ENCODE assay signal across 8 cellular contexts in genomic region chrX:103157511-103158316, GRCh38. TPM values are rescaled to one million over a fixed set of nuclear protein-coding genes. Genes with fewer than 3 reads are reported as not detected.
DNase-seq lines count a peak whose midpoint lies in the region; ATAC-seq and TF ChIP-seq lines count a peak whose summit lies in the region.

No MANE protein-coding gene starts in this region.

- no peak overlapping the region for H3K27ac ChIP-seq in C4-2B
- no peak overlapping the region for H3K27ac ChIP-seq in WERI-Rb-1
- no peak overlapping the region for H3K27ac ChIP-seq in hepatocyte
- no peak overlapping the region for H3K27ac ChIP-seq in transverse colon

- no peak for TF ChIP-seq EP300 in transverse colon (IDR thresholded peaks at IDR 0.05; ENCODE audit: low read depth)

- no peaks in the 10 kb centered on the region for H3K9me3 ChIP-seq in WERI-Rb-1 (ENCODE audit: severe bottlenecking)
- no peaks in the 10 kb centered on the region for H3K9me3 ChIP-seq in hepatocyte (ENCODE audit: low read depth)
- no peaks in the 10 kb centered on the region for H3K9me3 ChIP-seq in transverse colon

- no peaks in the 10 kb centered on the region for H3K9me2 ChIP-seq in hepatocyte (replicated peaks; ENCODE audit: insufficient read depth)

- no peaks in the 10 kb centered on the region for H3K79me2 ChIP-seq in hepatocyte

- H4K20me1 ChIP-seq in hepatocyte (ENCODE audit: insufficient read depth, poor library complexity, severe bottlenecking) = no peaks in the 10 kb centered on the region

- H3K36me3 ChIP-seq in WERI-Rb-1 (no peaks in the 10 kb centered on the region), hepatocyte (replicated peaks; ENCODE audit: insufficient read depth, low read depth) (no peaks in the 10 kb centered on the region), transverse colon (no peaks in the 10 kb centered on the region)

- TF ChIP-seq CTCF in C4-2B (conservative IDR thresholded peaks at IDR 0.05) (peak; percentile 75), GM12873 (IDR thresholded peaks at IDR 0.05; ENCODE audit: insufficient read depth, low read depth, low read length, missing control alignments) (peak; percentile 68), WERI-Rb-1 (IDR thresholded peaks at IDR 0.05; ENCODE audit: low read depth, low read length) (peak; percentile 44; the same call in 1 of the 2 replicates), hepatocyte (IDR thresholded peaks at IDR 0.05; ENCODE audit: poor library complexity) (peak; percentile 62), transverse colon (IDR thresholded peaks at IDR 0.05) (peak; percentile 32 to 51 (median 40))

- WGBS in hepatocyte (ENCODE audit: low lambda C conversion rate, missing lambda C conversion rate) = 43% methylated on average over 2 of the region's 2 CpGs
- WGBS in transverse colon (ENCODE audit: low coverage in 1 of 2), 2 donors = 24 to 40% methylated on average over 1 to 2 of the region's 2 CpGs

- intact Hi-C loops in transverse colon (cut with DNase I; ENCODE audit: low total_unique reads) = no loop called here

- peak; percentile 54 for DNase-seq in M059J (ENCODE audit: low read depth)
- DNase-seq in WERI-Rb-1 = peak; percentile 10
- DNase-seq in hepatocyte (ENCODE audit: low spot score) = peak; percentile 32
- no peak for DNase-seq in transverse colon

- H3K4me3 ChIP-seq in WERI-Rb-1 (ENCODE audit: low read depth, low read length) (no peak overlapping the region), hepatocyte (no peak overlapping the region), transverse colon (no peak overlapping the region)

- H3K4me1 ChIP-seq in hepatocyte (ENCODE audit: insufficient read depth) (no peaks in the 10 kb centered on the region), transverse colon (peaks cover 0 to under 1% (median 0%) of the 10 kb centered on the region in 4 donors)

- H2AFZ ChIP-seq in hepatocyte = no peak overlapping the region

- no peak for TF ChIP-seq POLR2A in transverse colon (IDR thresholded peaks at IDR 0.05)

- in situ Hi-C loops in transverse colon (cut with MboI; ENCODE audit: low pct_ligation_motif_present in 1 of 4, low pct_unique_long_range_greater_than_20kb in 1 of 4, low sequenced_read_pairs in 3 of 4) = loop anchor here in 3 of 4 donors (10.0 to 25.0 kb wide), 3 partner anchors 195 to 220 kb away; partner anchors contain the start of gene RAB40AL (in 1 of the 3)

- ATAC-seq in GM18498 (IDR thresholded peaks at IDR 0.05; ENCODE audit: unreplicated experiment) = no peak
- ATAC-seq in GM21528 (IDR thresholded peaks at IDR 0.05; ENCODE audit: low FRiP score, unreplicated experiment) = no peak

- no peak overlapping the region for H3K4me2 ChIP-seq in hepatocyte

- H3K27me3 ChIP-seq in WERI-Rb-1 (ENCODE audit: insufficient read depth, low read depth, severe bottlenecking) (peaks cover 24% of the 10 kb centered on the region), hepatocyte (no peaks in the 10 kb centered on the region), transverse colon (no peaks in the 10 kb centered on the region)

RNA-seq across cellular contexts. Expression of gene BEX4, which starts 57.2 kb away (rescaled TPM):
- 6.3 and 7.3 TPM in 2 replicates for total RNA-seq in M059J (2014; rRNA removed; shearing (Covaris generic))
- total RNA-seq in hepatocyte (55.6 and 75.6 TPM in 2 replicates), transverse colon (10 to 100 TPM in 3 of 4 donors, 1 to 10 TPM in 1; 4.4 to 27.5 (median 16.2) TPM)
- polyA plus RNA-seq in hepatocyte = 112 and 119 TPM in 2 replicates
